Comparison of ENCODE assay signal across 19 cellular contexts in genomic region chr11:71796016-71796415, GRCh38. TPM values are rescaled to one million over a fixed set of nuclear protein-coding genes. Genes with fewer than 3 reads are reported as not detected.
"Had no signal": no experiment of that assay in that cellular context is flagged by ENCODE, and none has a peak within 500 bp of the region (broad histone marks: within the 10 kb centered on the region; RNA-seq: fewer than 3 reads in every experiment).

No MANE protein-coding gene starts in this region.

RNA-seq across cellular contexts. Expression of gene DEFB108B, which starts 37.0 kb away (rescaled TPM):
- total RNA-seq: activated naive CD4-positive, alpha-beta T cell treated with anti-CD3 and anti-CD28 coated beads for 36 hours; activated naive CD4-positive, alpha-beta T cell treated with anti-CD3 and anti-CD28 coated beads, Interleukin-2, amount 50 U/mL, for 72 hours; activated naive CD8-positive, alpha-beta T cell treated with anti-CD3 and anti-CD28 coated beads for 36 hours; activated naive CD8-positive, alpha-beta T cell treated with anti-CD3 and anti-CD28 coated beads, Interleukin-2, amount 10 ng/mL, durations not matched to agents 7 days and 5 days; activated T-cell treated with anti-CD3 and anti-CD28 coated beads, Interleukin-2, amount 50 U/mL, for 4 hours; activated T-cell treated with anti-CD3 and anti-CD28 coated beads, Interleukin-2, amount 50 U/mL, for 72 hours; activated T-helper 1 cell treated with anti-CD3 and anti-CD28 coated beads, Interleukin-12 subunit alpha, Interleukin-12 subunit beta, Interleukin-2, Interleukin-4 antibody, amounts not matched to agents 30 ng/mL and 10 ng/mL and 1 ng/mL, durations not matched to agents 14 hours and 24 hours and 36 hours; activated T-helper 17 cell treated with anti-CD3 and anti-CD28 coated beads, Interleukin-2, amount 50 U/mL, for 72 hours; activated T-helper 2 cell treated with anti-CD3 and anti-CD28 coated beads, Interferon-gamma antibody, Interleukin-2, Interleukin-4, amounts not matched to agents 10 μg/mL and 5 μg/mL and 100 μg/mL, durations not matched to agents 14 hours and 24 hours and 36 hours; adrenal gland; aorta; ascending aorta; astrocyte; body of pancreas; breast epithelium; bronchial epithelial cell; cardiac muscle cell; cardiac septum had no signal
- polyA plus RNA-seq: adipose tissue, adrenal gland, aorta, cardiac muscle cell had no signal
